ENCODE assay signal across 8 cellular contexts in the genomic region with DNA sequence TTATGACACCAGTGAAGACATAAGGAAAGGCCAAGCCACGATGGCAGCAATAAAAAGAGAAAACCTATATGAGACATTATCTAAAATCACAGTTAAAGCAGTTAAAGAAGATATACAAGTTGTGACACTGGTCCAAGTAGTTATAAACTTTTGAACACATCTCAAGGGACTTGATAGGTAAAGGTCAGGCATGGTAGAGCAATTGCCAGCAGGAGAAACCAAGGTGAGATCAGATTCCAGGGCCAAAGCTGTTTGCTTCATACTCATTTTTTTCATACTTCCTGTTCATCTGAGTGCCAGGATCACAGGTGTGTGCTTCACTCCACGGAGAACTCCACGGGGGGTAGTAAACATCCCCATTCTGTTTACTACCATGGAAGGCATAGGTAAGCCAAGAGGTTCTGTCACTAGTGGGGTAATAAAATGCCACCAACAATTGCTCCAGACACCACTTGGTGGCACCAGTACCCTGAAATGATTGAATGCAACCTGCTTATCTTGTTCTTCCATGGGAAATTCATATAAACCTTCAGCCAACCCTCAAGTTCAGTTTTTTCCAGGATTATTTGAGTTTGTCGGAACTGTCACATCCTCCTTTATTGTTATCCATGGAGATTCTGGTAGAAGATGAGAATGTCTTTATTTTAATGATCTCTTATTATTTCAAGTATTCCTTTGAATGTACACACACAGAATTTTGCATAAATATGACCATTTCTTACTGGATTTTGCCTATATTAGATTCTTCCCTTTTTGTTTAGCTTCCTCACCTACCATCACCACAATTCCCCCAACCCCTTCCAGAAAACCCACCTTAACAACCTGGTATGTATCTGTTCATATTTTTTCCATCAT. TPM values are rescaled to one million over a fixed set of nuclear protein-coding genes. Genes with fewer than 3 reads are reported as not detected.
A peak's percentile ranks its signal among the peaks of the same experiment; 100 is the strongest.
DNase-seq lines count a peak whose midpoint lies in the region; ATAC-seq and TF ChIP-seq lines count a peak whose summit lies in the region.

No MANE protein-coding gene starts in this region.

- no peaks in the 10 kb centered on the region for H3K36me3 ChIP-seq in adrenal gland (replicated peaks in 1 of 2)
- no peaks in the 10 kb centered on the region for H3K36me3 ChIP-seq in effector memory CD4-positive, alpha-beta T cell (ENCODE audit: control insufficient read depth, insufficient read depth, low read length)

- no peaks in the 10 kb centered on the region for H3K4me1 ChIP-seq in adrenal gland (replicated peaks in 1 of 2)
- H3K4me1 ChIP-seq in effector memory CD4-positive, alpha-beta T cell (ENCODE audit: control insufficient read depth, insufficient read depth, low read length, poor library complexity, severe bottlenecking) = no peaks in the 10 kb centered on the region

- no peak for TF ChIP-seq POLR2A in adrenal gland (IDR thresholded peaks at IDR 0.05)

- no peaks in the 10 kb centered on the region for H3K27me3 ChIP-seq in adrenal gland
- H3K27me3 ChIP-seq in effector memory CD4-positive, alpha-beta T cell (replicated peaks; ENCODE audit: control insufficient read depth, insufficient read depth, low read length, poor library complexity, severe bottlenecking) = no peaks in the 10 kb centered on the region

- ATAC-seq in GM19397 (IDR thresholded peaks at IDR 0.05; ENCODE audit: unreplicated experiment) = peak; percentile 64
- ATAC-seq in GM21619 (IDR thresholded peaks at IDR 0.05; ENCODE audit: unreplicated experiment) = no peak

- H3K9me3 ChIP-seq in adrenal gland (replicated peaks in 1 of 3) = no peaks in the 10 kb centered on the region
- H3K9me3 ChIP-seq in effector memory CD4-positive, alpha-beta T cell (ENCODE audit: control insufficient read depth, low read length) = no peaks in the 10 kb centered on the region

- DNase-seq in AG09309 (ENCODE audit: low read depth) = peak; percentile 0
- DNase-seq in NCI-H2081 (lab: John Stamatoyannopoulos, UW) = peak; percentile 39 to 71
- DNase-seq in adrenal gland = peak; percentile 19 to 74 (median 35)
- DNase-seq in kidney tubule cell (ENCODE audit: low spot score) = peak; percentile 64
- no peak for DNase-seq in activated gamma-delta T cell treated with Interleukin-2 at 50 U/mL for 16 hours
- DNase-seq in effector memory CD4-positive, alpha-beta T cell = no peak

- intact Hi-C loops in adrenal gland (cut with DNase I) = loop anchor here in 1 of 2 donors (10.0 kb wide), 1 partner anchor 178 kb away; no protein-coding TSS in a partner anchor

- 53 to 57% (median 54%) methylated on average over 4 of the region's 4 CpGs for WGBS in adrenal gland, 4 donors

- TF ChIP-seq CTCF in AG09309 (IDR thresholded peaks at IDR 0.05; ENCODE audit: control insufficient read depth, insufficient read depth, low read depth, low read length, missing control alignments) (peak; percentile 26), adrenal gland (IDR thresholded peaks at IDR 0.05) (peak in 5 of 6 experiments; percentile 55 to 66 (median 58))

- H3K4me3 ChIP-seq in AG09309 (ENCODE audit: control insufficient read depth, low read depth, low read length) = no peak overlapping the region
- no peak overlapping the region for H3K4me3 ChIP-seq in adrenal gland
- no peak overlapping the region for H3K4me3 ChIP-seq in effector memory CD4-positive, alpha-beta T cell (ENCODE audit: insufficient read depth, low read depth, low read length, poor library complexity, severe bottlenecking)

- no peak overlapping the region for H3K27ac ChIP-seq in adrenal gland
- no peak overlapping the region for H3K27ac ChIP-seq in effector memory CD4-positive, alpha-beta T cell (ENCODE audit: insufficient read depth, low read length, poor library complexity, severe bottlenecking)

RNA-seq across cellular contexts. Expression of gene TSPAN8, which starts 59.2 kb away (rescaled TPM):
- 10 to 100 TPM in 3 of 8 donors, 1 to 10 TPM in 5; 1.1 to 11.6 (median 5.5) TPM for total RNA-seq in adrenal gland
- 1 to 10 TPM in 2 of 3 donors, under 1 TPM in 1; 0.90 to 7.0 (median 4.3) TPM for polyA plus RNA-seq in adrenal gland

Comparison
In these comparisons a context has a peak if more than half of its experiments do, and no peak if none do; other contexts are left out.
1. DNase-seq: peak in AG09309 (single experiment), NCI-H2081 (2 of 2), adrenal gland (7 of 7) and kidney tubule cell (single experiment); none in activated gamma-delta T cell treated with Interleukin-2 at 50 U/mL for 16 hours (single experiment) and effector memory CD4-positive, alpha-beta T cell (0 of 3).